In the genomic region with DNA sequence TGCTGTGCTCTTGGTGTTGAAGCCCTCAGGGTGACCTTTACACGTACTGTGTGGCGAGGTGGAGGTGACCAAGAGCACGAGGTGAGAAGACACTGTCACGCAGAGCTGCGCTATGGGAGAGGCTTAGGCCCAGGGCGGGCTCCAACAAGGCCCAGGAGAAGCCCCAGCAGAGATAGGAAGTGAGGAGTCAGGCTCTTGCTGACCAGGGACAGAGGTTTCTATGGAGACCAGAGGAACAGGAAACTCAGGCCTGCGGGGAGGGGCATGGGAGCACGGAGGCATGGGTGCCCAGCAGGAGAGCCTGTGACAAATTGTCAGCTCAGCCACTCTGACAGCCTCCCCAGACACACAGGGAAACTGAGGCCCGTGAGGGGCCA, we compare ENCODE assay signal across 8 cellular contexts.
A peak's percentile ranks its signal among the peaks of the same experiment; 100 is the strongest.
DNase-seq lines count a peak whose midpoint lies in the region; ATAC-seq, FAIRE-seq and TF ChIP-seq lines count a peak whose summit lies in the region.

No MANE protein-coding gene starts in this region.

- peak overlapping the region; percentile 59 for H3K27ac ChIP-seq in RWPE2 (ENCODE audit: poor library complexity, severe bottlenecking)
- H3K27ac ChIP-seq in muscle layer of colon (ENCODE audit: low read depth, low read length) = peak overlapping the region; percentile 86

- no peaks in the 10 kb centered on the region for H3K9me3 Mint-ChIP-seq in effector memory CD8-positive, alpha-beta T cell

- no peak overlapping the region for H3K9ac ChIP-seq in muscle layer of colon (ENCODE audit: low read length)

- no peak for FAIRE-seq in D721Med (lab: Jason Lieb, UNC)

- peaks cover 53 to 57% of the 10 kb centered on the region in 2 donors for H3K4me1 Mint-ChIP-seq in effector memory CD8-positive, alpha-beta T cell (ENCODE audit: low read depth in 2 of 2)

- H3K9me3 ChIP-seq in RWPE2 (ENCODE audit: severe bottlenecking) (no peaks in the 10 kb centered on the region), muscle layer of colon (ENCODE audit: low read length) (no peaks in the 10 kb centered on the region)

- H3K4me3 Mint-ChIP-seq in effector memory CD8-positive, alpha-beta T cell = peak overlapping the region; percentile 86 to 88

- no peak for TF ChIP-seq CTCF in RWPE2 (IDR thresholded peaks at IDR 0.05; ENCODE audit: poor library complexity, severe bottlenecking)
- no peak for TF ChIP-seq CTCF in D721Med (IDR thresholded peaks at IDR 0.05; ENCODE audit: insufficient read depth, missing control alignments)

- peak overlapping the region; percentile 90 to 92 for H3K27ac Mint-ChIP-seq in effector memory CD8-positive, alpha-beta T cell

- H3K36me3 ChIP-seq in RWPE2 (ENCODE audit: low read depth) (0 out of 2 replicates have a peak, but pooled peaks cover 4% of the 10 kb centered on the region), muscle layer of colon (ENCODE audit: insufficient read depth, low read length) (peaks cover 6% of the 10 kb centered on the region)

- H3K4me1 ChIP-seq in RWPE2 (ENCODE audit: insufficient read depth, poor library complexity, severe bottlenecking) (peaks cover 16% of the 10 kb centered on the region), muscle layer of colon (ENCODE audit: insufficient read depth, low read length) (peaks cover 27% of the 10 kb centered on the region)

- H3K27me3 Mint-ChIP-seq in effector memory CD8-positive, alpha-beta T cell = no peaks in the 10 kb centered on the region

- H3K4me3 ChIP-seq in RWPE2 (ENCODE audit: severe bottlenecking) (no peak overlapping the region), muscle layer of colon (ENCODE audit: low read depth in 1 of 2, low read length in 2 of 2) (no peak overlapping the region)

- H3K36me3 Mint-ChIP-seq in effector memory CD8-positive, alpha-beta T cell (ENCODE audit: insufficient read depth) = peaks cover 38% of the 10 kb centered on the region

- ATAC-seq in RWPE2 (ENCODE audit: low read depth) (peak; percentile 76), GM18517 (IDR thresholded peaks at IDR 0.05; ENCODE audit: unreplicated experiment) (no peak), GM19452 (IDR thresholded peaks at IDR 0.05; ENCODE audit: unreplicated experiment) (no peak)
- ATAC-seq in effector memory CD8-positive, alpha-beta T cell (replicated peaks) = no peak

- H3K27me3 ChIP-seq in RWPE2 (ENCODE audit: insufficient read depth, poor library complexity, severe bottlenecking) (no peaks in the 10 kb centered on the region), muscle layer of colon (ENCODE audit: control insufficient read depth in 1 of 2, insufficient read depth in 2 of 2, low read length in 2 of 2) (no peaks in the 10 kb centered on the region)

- DNase-seq in EH (ENCODE audit: low read depth) (peak; percentile 86), RWPE2 (ENCODE audit: low spot score) (no peak), D721Med (ENCODE audit: insufficient read length, low spot score) (no peak), ecto neural progenitor cell (ENCODE audit: low spot score) (no peak)
- no peak for DNase-seq in effector memory CD8-positive, alpha-beta T cell
